In the genomic region with DNA sequence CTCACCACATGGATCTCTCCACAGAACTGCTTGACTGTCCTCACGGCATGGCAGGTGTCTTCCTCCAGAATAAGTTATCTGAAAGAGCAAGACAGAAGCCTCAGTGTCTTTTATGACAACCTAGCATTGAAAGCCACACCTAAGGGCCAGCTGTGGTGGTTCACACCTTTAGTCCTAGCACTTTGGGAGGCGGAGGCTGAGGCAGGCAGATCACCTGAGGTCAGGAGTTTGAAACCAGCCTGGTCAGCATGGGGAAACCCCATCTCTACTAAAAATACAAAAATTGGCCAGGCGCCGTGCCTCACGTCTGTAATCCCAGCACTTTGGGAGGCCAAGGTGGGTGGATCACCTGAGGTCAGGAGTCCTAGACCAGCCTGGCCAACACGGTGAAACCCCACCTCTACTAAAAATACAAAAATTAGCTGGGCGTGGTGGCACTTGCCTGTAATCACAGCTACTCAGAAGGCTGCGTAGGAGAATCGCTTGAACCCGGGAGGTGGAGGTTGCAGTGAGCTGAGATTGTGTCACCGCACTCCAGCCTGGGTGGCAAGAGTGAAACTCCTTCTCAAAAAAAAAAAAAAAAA, we compare ENCODE assay signal across 7 cellular contexts.
DNase-seq lines count a peak whose midpoint lies in the region; ATAC-seq and TF ChIP-seq lines count a peak whose summit lies in the region.
"Not testable (repeated sequence)": the region's sequence is repeated elsewhere in the genome, so short reads cannot be mapped to it uniquely, and the experiment has no call there.

No MANE protein-coding gene starts in this region.

- not testable (repeated sequence) for H3K4me3 ChIP-seq in GM12865 (ENCODE audit: low read depth, low read length); RWPE2 (ENCODE audit: severe bottlenecking); trophoblast cell (ENCODE audit: low read depth, low read length); upper lobe of right lung

- not testable (repeated sequence) for H3K4ac ChIP-seq in trophoblast cell (ENCODE audit: low read depth, low read length)

- H2BK120ac ChIP-seq in trophoblast cell (ENCODE audit: insufficient read depth, low read length, poor library complexity) = peak overlapping the region; percentile 35

- H3K27ac ChIP-seq in RWPE2 (ENCODE audit: poor library complexity, severe bottlenecking) (peak overlapping the region; percentile 40), epithelial cell of prostate (peak overlapping the region; percentile 55)
- not testable (repeated sequence) for H3K27ac ChIP-seq in trophoblast cell (ENCODE audit: low read depth, low read length); upper lobe of right lung

- intact Hi-C loops in left colon (cut with DNase I, micrococcal nuclease) (loop anchor here in 1 of 2 donors (10.0 kb wide), 1 partner anchor 512 kb away; no protein-coding TSS in a partner anchor), upper lobe of right lung (cut with DNase I) (loop anchor here (10.0 kb wide), 2 partner anchors 252 to 512 kb away; a partner anchor contains a TSS)

- H3K4me2 ChIP-seq in trophoblast cell (ENCODE audit: low read length) = not testable (repeated sequence)

- H3K36me3 ChIP-seq in RWPE2 (ENCODE audit: low read depth); trophoblast cell (ENCODE audit: control insufficient read depth in 1 of 2, insufficient read depth in 2 of 2, low read length in 2 of 2); upper lobe of right lung: not testable (repeated sequence)

- not testable (repeated sequence) for H2AK5ac ChIP-seq in trophoblast cell (ENCODE audit: low read length)

- not testable (repeated sequence) for H3K79me1 ChIP-seq in trophoblast cell (ENCODE audit: low read length)

- not testable (repeated sequence) for H2BK5ac ChIP-seq in trophoblast cell (ENCODE audit: low read depth, low read length, poor library complexity)

- not testable (repeated sequence) for H3K79me2 ChIP-seq in trophoblast cell (ENCODE audit: control insufficient read depth, insufficient read depth, low read length, poor library complexity)

- H3K4me1 ChIP-seq in RWPE2 (ENCODE audit: insufficient read depth, poor library complexity, severe bottlenecking) = not testable (repeated sequence)
- H3K4me1 ChIP-seq in trophoblast cell (ENCODE audit: control insufficient read depth in 1 of 2, insufficient read depth in 2 of 2, low read length in 2 of 2) (peaks cover 18 to 22% of the 10 kb centered on the region in 2 experiments), upper lobe of right lung (peaks cover 15% of the 10 kb centered on the region)

- H4K8ac ChIP-seq in trophoblast cell (ENCODE audit: low read depth, low read length) = not testable (repeated sequence)

- DNase-seq in GM12865 (ENCODE audit: low read depth) = peak; percentile 26
- DNase-seq in RWPE2 (ENCODE audit: low spot score); activated naive CD4-positive, alpha-beta T cell treated with anti-CD3 and anti-CD28 coated beads, Interleukin-2, amount 50 U/mL, for 72 hours (ENCODE audit: low spot score in 2 of 2); epithelial cell of prostate (ENCODE audit: low read depth, low spot score); trophoblast cell: not testable (repeated sequence)
- DNase-seq in left colon = peak in 1 of 2 donors; percentile 16
- DNase-seq in upper lobe of right lung = peak; percentile 27

- ATAC-seq in RWPE2 (ENCODE audit: low read depth); upper lobe of right lung: not testable (repeated sequence)
- peak; percentile 28 to 44 for ATAC-seq in activated naive CD4-positive, alpha-beta T cell treated with anti-CD3 and anti-CD28 coated beads, Interleukin-2, amount 50 U/mL, for 72 hours
- ATAC-seq in left colon = peak; percentile 17

- H3K23ac ChIP-seq in trophoblast cell (ENCODE audit: low read length) = not testable (repeated sequence)

- WGBS in trophoblast cell (ENCODE audit: extremely low coverage, insufficient coverage, insufficient read length) = no CpG with 5 or more reads among the region's 11 CpGs

- not testable (repeated sequence) for H3K9me3 Mint-ChIP-seq in activated naive CD4-positive, alpha-beta T cell treated with anti-CD3 and anti-CD28 coated beads, Interleukin-2, amount 50 U/mL, for 72 hours

- H3K27ac Mint-ChIP-seq in activated naive CD4-positive, alpha-beta T cell treated with anti-CD3 and anti-CD28 coated beads, Interleukin-2, amount 50 U/mL, for 72 hours = not testable (repeated sequence)

- not testable (repeated sequence) for TF ChIP-seq CTCF in GM12865 (IDR thresholded peaks at IDR 0.05; ENCODE audit: insufficient read depth, low read depth, low read length, missing control alignments); RWPE2 (IDR thresholded peaks at IDR 0.05; ENCODE audit: poor library complexity, severe bottlenecking); upper lobe of right lung (IDR thresholded peaks at IDR 0.05)

- not testable (repeated sequence) for H4K91ac ChIP-seq in trophoblast cell (ENCODE audit: low read depth, low read length)

- H3K14ac ChIP-seq in trophoblast cell (ENCODE audit: low read length) = not testable (repeated sequence)

- not testable (repeated sequence) for H2BK12ac ChIP-seq in trophoblast cell (ENCODE audit: low read length)

- not testable (repeated sequence) for H3K36me3 Mint-ChIP-seq in activated naive CD4-positive, alpha-beta T cell treated with anti-CD3 and anti-CD28 coated beads, Interleukin-2, amount 50 U/mL, for 72 hours

- H3K9me3 ChIP-seq in RWPE2 (ENCODE audit: severe bottlenecking); trophoblast cell (ENCODE audit: insufficient read depth, low read depth, low read length); upper lobe of right lung: not testable (repeated sequence)

- H4K12ac ChIP-seq in trophoblast cell (ENCODE audit: low read depth, low read length) = not testable (repeated sequence)

- H3K9ac ChIP-seq in trophoblast cell (ENCODE audit: low read length) = not testable (repeated sequence)

- not testable (repeated sequence) for H2AFZ ChIP-seq in trophoblast cell (ENCODE audit: insufficient read depth, low read length, poor library complexity)

- not testable (repeated sequence) for H3K27me3 ChIP-seq in RWPE2 (ENCODE audit: insufficient read depth, poor library complexity, severe bottlenecking); trophoblast cell (ENCODE audit: insufficient read depth, low read length); upper lobe of right lung

- H3K18ac ChIP-seq in trophoblast cell (ENCODE audit: low read length) = not testable (repeated sequence)
